Comparison of ENCODE assay signal across 26 cellular contexts in the genomic region with DNA sequence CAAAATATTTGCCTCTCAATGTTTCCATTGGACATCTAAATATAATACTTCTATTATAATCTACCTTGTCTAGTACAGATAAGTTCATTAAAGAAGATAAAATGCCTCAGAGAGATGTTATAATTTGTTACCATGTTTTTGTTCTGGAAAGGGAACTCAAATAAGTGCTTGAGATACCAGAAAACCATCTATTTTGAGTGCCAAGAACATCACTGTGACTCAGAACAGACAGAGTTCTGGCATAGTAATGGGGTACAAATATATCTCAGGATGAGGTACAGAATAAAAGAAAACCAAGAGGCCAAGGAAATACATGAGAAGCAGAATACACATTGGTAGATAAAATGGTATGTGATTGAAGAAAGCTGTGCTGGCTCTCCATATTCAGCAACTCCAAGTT. TPM values are rescaled to one million over a fixed set of nuclear protein-coding genes. Genes with fewer than 3 reads are reported as not detected.
DNase-seq lines count a peak whose midpoint lies in the region; ATAC-seq, FAIRE-seq and TF ChIP-seq lines count a peak whose summit lies in the region.
"Had no signal": no experiment of that assay in that cellular context is flagged by ENCODE, and none has a peak within 500 bp of the region (broad histone marks: within the 10 kb centered on the region; RNA-seq: fewer than 3 reads in every experiment).

No MANE protein-coding gene starts in this region.

- H3K27me3 ChIP-seq in GM23248 (replicated peaks; ENCODE audit: insufficient read depth) = no peaks in the 10 kb centered on the region
- no peaks in the 10 kb centered on the region for H3K27me3 ChIP-seq in gastrocnemius medialis
- H3K27me3 ChIP-seq: adrenal gland, pancreas, stomach had no signal

- H3K4me1 ChIP-seq in A549 = no peaks in the 10 kb centered on the region
- H3K4me1 ChIP-seq in GM23248 (ENCODE audit: insufficient read depth) = peaks cover 10% of the 10 kb centered on the region
- H3K4me1 ChIP-seq in gastrocnemius medialis = no peaks in the 10 kb centered on the region
- H3K4me1 ChIP-seq: adrenal gland, pancreas had no signal

- intact Hi-C loops in gastrocnemius medialis (cut with DNase I; ENCODE audit: low total_unique reads) = no loop called here

- H4K20me1 ChIP-seq in GM23248 (ENCODE audit: insufficient read depth) = no peaks in the 10 kb centered on the region

- DNase-seq in A549 (ENCODE audit: low read depth in 1 of 2, low spot score in 1 of 2) = no peak
- DNase-seq in GM23248 = peak; percentile 47
- peak; percentile 47 for DNase-seq in choroid plexus epithelial cell (ENCODE audit: low read depth)
- DNase-seq in middle frontal gyrus (ENCODE audit: extremely low spot score, low spot score) = peak; percentile 63
- no peak for DNase-seq in CD1c-positive myeloid dendritic cell (ENCODE audit: extremely low spot score)
- no peak for DNase-seq in gastrocnemius medialis
- DNase-seq in NCI-H748 (lab: John Stamatoyannopoulos, UW; ENCODE audit: unreplicated experiment) = no peak
- DNase-seq: activated CD4-positive, alpha-beta T cell treated with anti-CD3 and anti-CD28 coated beads for 1 hour; activated CD8-positive, alpha-beta T cell treated with anti-CD3 and anti-CD28 coated beads, Interleukin-2, amount 10 ng/mL, durations not matched to agents 7 days and 5 days; adrenal gland; CD4-positive, CD25-positive, alpha-beta regulatory T cell; Kasumi-1; left colon; naive thymus-derived CD8-positive, alpha-beta T cell; NCI-H1048; NCI-H187 treated with DMSO at 0.1 percent for 48 hours; NCI-H2227 treated with DMSO at 0.1 percent for 48 hours; NCI-H82; pancreas; right cardiac atrium; SIG-M5; stimulated activated CD4-positive, alpha-beta T cell treated with anti-CD3 and anti-CD28 coated beads, Interleukin-15, amount 100 ng/mL, for 24 hours; stomach; T-helper 1 cell had no signal

- TF ChIP-seq POLR2A in A549 (IDR thresholded peaks at IDR 0.05; ENCODE audit: low read length) = no peak
- no peak for TF ChIP-seq POLR2A in gastrocnemius medialis (IDR thresholded peaks at IDR 0.05)

- peak; percentile 39 for FAIRE-seq in A549 (lab: Jason Lieb, UNC)
- FAIRE-seq: pancreas had no signal

- no peaks in the 10 kb centered on the region for H3K79me2 ChIP-seq in GM23248 (ENCODE audit: insufficient read depth)

- TF ChIP-seq EP300 in A549 (IDR thresholded peaks at IDR 0.05) = no peak

- peaks cover 8% of the 10 kb centered on the region; the same call in 1 of the 2 replicates for H3K9me2 ChIP-seq in GM23248 (ENCODE audit: insufficient read depth)

- H3K9me3 ChIP-seq in A549 (no peaks in the 10 kb centered on the region), GM23248 (ENCODE audit: low read depth) (no peaks in the 10 kb centered on the region), gastrocnemius medialis (no peaks in the 10 kb centered on the region)
- H3K9me3 ChIP-seq: adrenal gland, pancreas, stomach had no signal

- H3K9ac ChIP-seq in GM23248 = no peak overlapping the region

- no peak for TF ChIP-seq RAD21 in A549 (conservative IDR thresholded peaks at IDR 0.05 in 1 of 2, IDR thresholded peaks at IDR 0.05 in 1 of 2)

- in situ Hi-C loops in GM23248 (cut with MboI) (no loop called here), gastrocnemius medialis (cut with MboI; ENCODE audit: low sequenced_read_pairs in 4 of 4) (no loop called here)

- POLR2A ChIA-PET in A549 (lab: Yijun Ruan, JAX) = no interaction called here

- no peak for ATAC-seq in A549
- ATAC-seq in gastrocnemius medialis = no peak
- no peak for ATAC-seq in HG02798 (IDR thresholded peaks at IDR 0.05; ENCODE audit: poor library complexity, unreplicated experiment)
- ATAC-seq: activated CD8-positive, alpha-beta T cell treated with anti-CD3 and anti-CD28 coated beads, Interleukin-2, amount 10 ng/mL, durations not matched to agents 7 days and 5 days; left colon; naive thymus-derived CD8-positive, alpha-beta T cell; pancreas had no signal

- H3K27ac ChIP-seq in A549 = no peak overlapping the region
- no peak overlapping the region for H3K27ac ChIP-seq in GM23248
- H3K27ac ChIP-seq in gastrocnemius medialis = no peak overlapping the region
- H3K27ac ChIP-seq: adrenal gland, pancreas, stomach had no signal

- H3K36me3 ChIP-seq in GM23248 (ENCODE audit: low read depth) (no peaks in the 10 kb centered on the region), gastrocnemius medialis (no peaks in the 10 kb centered on the region)
- H3K36me3 ChIP-seq: adrenal gland, pancreas, stomach had no signal

- H2AFZ ChIP-seq in GM23248 = no peak overlapping the region

- TF ChIP-seq CTCF in A549 (IDR thresholded peaks at IDR 0.05) (no peak), choroid plexus epithelial cell (conservative IDR thresholded peaks at IDR 0.05; ENCODE audit: low read depth, low read length) (no peak), gastrocnemius medialis (IDR thresholded peaks at IDR 0.05 in 4 of 5, conservative IDR thresholded peaks at IDR 0.05 in 1 of 5) (no peak)

- peaks cover 9% of the 10 kb centered on the region for H3F3A ChIP-seq in GM23248 (ENCODE audit: insufficient read depth)

- CTCF ChIA-PET in A549 (lab: Yijun Ruan, JAX) = no interaction called here

- H3K4me2 ChIP-seq in A549 = no peak overlapping the region
- no peak overlapping the region for H3K4me2 ChIP-seq in GM23248 (ENCODE audit: unreplicated experiment)

- H3K4me3 ChIP-seq in A549 = no peak overlapping the region
- H3K4me3 ChIP-seq in GM23248 = no peak overlapping the region
- H3K4me3 ChIP-seq in choroid plexus epithelial cell (ENCODE audit: low read depth, low read length) = no peak overlapping the region
- H3K4me3 ChIP-seq in gastrocnemius medialis = no peak overlapping the region
- H3K4me3 ChIP-seq: adrenal gland, pancreas, stomach had no signal

TF ChIP-seq in A549, 52 proteins besides CTCF, POLR2A, EP300 and RAD21:
- no peak for TF ChIP-seq EHMT2 (IDR thresholded peaks at IDR 0.05; ENCODE audit: low read depth)
- TF ChIP-seq FOSB (CRISPR knock-in tag; IDR thresholded peaks at IDR 0.05) = no peak
- no peak for TF ChIP-seq FOXS1 (CRISPR knock-in tag; IDR thresholded peaks at IDR 0.05)
- no peak for TF ChIP-seq MAFK (IDR thresholded peaks at IDR 0.05; ENCODE audit: partially characterized antibody)
- no peak for TF ChIP-seq CBX2 (IDR thresholded peaks at IDR 0.05; ENCODE audit: borderline replicate concordance, low read depth)
- TF ChIP-seq TFCP2L1 (CRISPR knock-in tag; IDR thresholded peaks at IDR 0.05) = no peak
- TF ChIP-seq JUNB (IDR thresholded peaks at IDR 0.05) = no peak
- TF ChIP-seq ZC3H11A (IDR thresholded peaks at IDR 0.05) = no peak
- TF ChIP-seq CEBPB (IDR thresholded peaks at IDR 0.05) = no peak
- TF ChIP-seq MAX (IDR thresholded peaks at IDR 0.05) = no peak
- TF ChIP-seq RARB (CRISPR knock-in tag; IDR thresholded peaks at IDR 0.05) = no peak
- no peak for TF ChIP-seq MAZ (IDR thresholded peaks at IDR 0.05; ENCODE audit: borderline replicate concordance, low read depth, low read length)
- no peak for TF ChIP-seq KDM1A (IDR thresholded peaks at IDR 0.05; ENCODE audit: low read depth)

RNA-seq across cellular contexts. Expression of gene IMPG2, which starts 58.9 kb away (rescaled TPM):
- polyA plus RNA-seq in A549 (2011; rRNA removed) (0.05 TPM in 2 replicates), A549 (2017; fragmentation: RNase III; extraction: RNeasy Plus Mini Kit Qiagen cat#74134 plus additional on column Dnase treatment) (0.03 TPM in 3 replicates), GM23248 (2016; fragmentation: Nextera tagmentation; extraction: Ambion mirVana) (0.04 TPM in 1 of 2 replicates, not detected in the other)
- polyA plus RNA-seq in A549 (2012; cell fraction: cytosol; rRNA removed) = under 0.01 TPM in 1 of 2 replicates, not detected in the other
- polyA plus RNA-seq in A549 (2012; cell fraction: nucleus; rRNA removed) = 0.01 TPM in 2 replicates
- 0.04 TPM in 1 of 2 replicates, not detected in the other for polyA minus RNA-seq in A549 (2011; rRNA and poly(A)+ RNA removed)
- total RNA-seq in GM23248 (2014; rRNA removed; shearing (Covaris generic)) = 0.11 TPM in 1 of 2 replicates, not detected in the other
- under 1 TPM in 3 of 4 donors, not detected in 1; 0.13 to 0.42 (median 0.36) TPM for total RNA-seq in gastrocnemius medialis
- total RNA-seq: A172 had no signal

Comparison
In these comparisons a context has a peak if more than half of its experiments do, and no peak if none do; other contexts are left out.
1. DNase-seq: peak in GM23248 (single experiment), choroid plexus epithelial cell (single experiment) and middle frontal gyrus (single experiment); none in A549 (0 of 2), CD1c-positive myeloid dendritic cell (single experiment), gastrocnemius medialis (0 of 2) and NCI-H748 (single experiment).